ENCODE assay signal across 22 cellular contexts in genomic region chr14:23950411-23951135, GRCh38.
"Had no signal": no experiment of that assay in that cellular context is flagged by ENCODE, and none has a peak within 500 bp of the region (broad histone marks: within the 10 kb centered on the region; RNA-seq: fewer than 3 reads in every experiment).

No MANE protein-coding gene starts in this region.

- H3K4me1 ChIP-seq: foreskin keratinocyte had no signal

- H3K36me3 Mint-ChIP-seq: natural killer cell treated with Interleukin-12 subunit alpha and Interleukin-12 subunit beta and Interleukin-15 and Interleukin-18, amount 100 ng/mL, for 72 hours had no signal

- DNase-seq: activated CD4-positive, alpha-beta memory T cell treated with anti-CD3 and anti-CD28 coated beads, Interleukin-2, amount 10 ng/mL, durations not matched to agents 7 days and 5 days; activated CD4-positive, alpha-beta T cell treated with anti-CD3 and anti-CD28 coated beads for 48 hours; activated CD8-positive, alpha-beta memory T cell treated with anti-CD3 and anti-CD28 coated beads, Interleukin-2, amount 50 U/mL, for 48 hours; activated naive CD8-positive, alpha-beta T cell treated with anti-CD3 and anti-CD28 coated beads, Interleukin-2, amount 50 U/mL, for 24 hours; activated T-cell treated with anti-CD3 and anti-CD28 coated beads, Interleukin-2, amount 50 U/mL, for 24 hours; effector CD8-positive, alpha-beta T cell; foreskin keratinocyte; kidney glomerular epithelial cell; lower lobe of right lung; mesenchymal stem cell; posterior cingulate gyrus; right cardiac atrium; spleen; stimulated activated naive CD4-positive, alpha-beta T cell; tibial artery had no signal

- H3K27ac Mint-ChIP-seq: activated CD4-positive, alpha-beta memory T cell treated with anti-CD3 and anti-CD28 coated beads, Interleukin-2, amount 10 ng/mL, durations not matched to agents 7 days and 5 days; activated naive CD4-positive, alpha-beta T cell treated with anti-CD3 and anti-CD28 coated beads, Interleukin-2, amount 50 U/mL, for 24 hours; activated naive CD8-positive, alpha-beta T cell treated with anti-CD3 and anti-CD28 coated beads, Interleukin-2, amount 50 U/mL, for 24 hours; activated T-cell treated with anti-CD3 and anti-CD28 coated beads, Interleukin-2, amount 50 U/mL, for 24 hours; activated T-helper 17 cell treated with anti-CD3 and anti-CD28 coated beads, Interleukin-2, amount 50 U/mL, for 72 hours; natural killer cell treated with Interleukin-12 subunit alpha and Interleukin-12 subunit beta and Interleukin-15 and Interleukin-18, amount 100 ng/mL, for 72 hours had no signal

- H3K4me3 Mint-ChIP-seq: activated CD4-positive, alpha-beta memory T cell treated with anti-CD3 and anti-CD28 coated beads, Interleukin-2, amount 10 ng/mL, durations not matched to agents 7 days and 5 days; activated naive CD4-positive, alpha-beta T cell treated with anti-CD3 and anti-CD28 coated beads, Interleukin-2, amount 50 U/mL, for 24 hours; activated naive CD8-positive, alpha-beta T cell treated with anti-CD3 and anti-CD28 coated beads, Interleukin-2, amount 50 U/mL, for 24 hours; activated T-cell treated with anti-CD3 and anti-CD28 coated beads, Interleukin-2, amount 50 U/mL, for 24 hours; activated T-helper 17 cell treated with anti-CD3 and anti-CD28 coated beads, Interleukin-2, amount 50 U/mL, for 72 hours; central memory CD8-positive, alpha-beta T cell; natural killer cell treated with Interleukin-12 subunit alpha and Interleukin-12 subunit beta and Interleukin-15 and Interleukin-18, amount 100 ng/mL, for 72 hours had no signal

- H3K9me3 Mint-ChIP-seq: activated naive CD4-positive, alpha-beta T cell treated with anti-CD3 and anti-CD28 coated beads, Interleukin-2, amount 50 U/mL, for 24 hours; activated naive CD8-positive, alpha-beta T cell treated with anti-CD3 and anti-CD28 coated beads, Interleukin-2, amount 50 U/mL, for 24 hours; activated T-cell treated with anti-CD3 and anti-CD28 coated beads, Interleukin-2, amount 50 U/mL, for 24 hours; activated T-helper 17 cell treated with anti-CD3 and anti-CD28 coated beads, Interleukin-2, amount 50 U/mL, for 72 hours; central memory CD8-positive, alpha-beta T cell; natural killer cell treated with Interleukin-12 subunit alpha and Interleukin-12 subunit beta and Interleukin-15 and Interleukin-18, amount 100 ng/mL, for 72 hours had no signal

- H3K27me3 Mint-ChIP-seq: activated naive CD4-positive, alpha-beta T cell treated with anti-CD3 and anti-CD28 coated beads, Interleukin-2, amount 50 U/mL, for 24 hours; activated naive CD8-positive, alpha-beta T cell treated with anti-CD3 and anti-CD28 coated beads, Interleukin-2, amount 50 U/mL, for 24 hours; activated T-cell treated with anti-CD3 and anti-CD28 coated beads, Interleukin-2, amount 50 U/mL, for 24 hours; activated T-helper 17 cell treated with anti-CD3 and anti-CD28 coated beads, Interleukin-2, amount 50 U/mL, for 72 hours; central memory CD8-positive, alpha-beta T cell; natural killer cell treated with Interleukin-12 subunit alpha and Interleukin-12 subunit beta and Interleukin-15 and Interleukin-18, amount 100 ng/mL, for 72 hours had no signal

- ATAC-seq: activated naive CD8-positive, alpha-beta T cell treated with anti-CD3 and anti-CD28 coated beads, Interleukin-2, amount 50 U/mL, for 24 hours; activated T-helper 17 cell treated with anti-CD3 and anti-CD28 coated beads, Interleukin-2, amount 50 U/mL, for 72 hours; foreskin keratinocyte; left lobe of liver; lower lobe of right lung; natural killer cell treated with Interleukin-12 subunit alpha and Interleukin-12 subunit beta and Interleukin-15 and Interleukin-18, amount 100 ng/mL, for 72 hours; right cardiac atrium had no signal

- H3K4me3 ChIP-seq: lower lobe of right lung, spleen, suprapubic skin, tibial artery had no signal

- H3K27me3 ChIP-seq: foreskin keratinocyte, spleen, suprapubic skin, tibial artery had no signal

- H3K27ac ChIP-seq: foreskin keratinocyte, lower lobe of right lung, spleen, suprapubic skin, tibial artery, VCaP had no signal
